8 cellular contexts compared by ENCODE assay signal in the genomic region with DNA sequence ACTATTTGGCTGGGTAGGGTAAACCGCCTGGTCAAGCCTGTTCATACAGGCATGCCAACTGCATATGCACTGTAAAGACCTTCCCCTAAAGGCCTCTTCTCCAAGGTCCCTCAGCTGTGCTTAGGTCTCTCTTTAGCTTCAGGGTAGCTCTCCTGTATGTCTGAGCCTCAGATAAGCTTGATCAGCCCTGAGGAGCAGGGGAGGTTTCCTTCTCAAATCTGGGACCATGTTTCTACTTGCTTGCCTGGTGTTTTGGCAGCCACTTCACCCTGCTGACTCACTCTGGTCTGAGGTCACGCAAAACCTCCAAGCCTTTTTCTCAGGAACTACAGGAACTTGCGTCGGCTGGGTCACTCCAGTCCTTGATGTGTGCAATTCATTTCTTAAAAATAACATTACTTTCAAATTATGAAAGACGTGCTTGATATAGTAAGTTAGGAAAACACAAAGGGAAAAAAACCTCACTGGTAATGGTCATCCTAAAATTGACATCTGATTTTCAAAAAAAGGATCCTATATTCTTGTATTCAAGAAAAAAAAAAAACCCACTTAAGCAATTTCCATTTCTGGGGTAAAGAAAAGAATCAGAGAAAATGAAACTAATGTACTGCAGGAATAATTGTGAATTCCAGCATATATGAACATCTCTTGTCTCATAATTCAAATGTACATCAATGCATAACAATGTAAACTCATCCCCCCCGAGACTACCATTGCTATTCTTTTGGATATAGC. TPM values are rescaled to one million over a fixed set of nuclear protein-coding genes. Genes with fewer than 3 reads are reported as not detected.
DNase-seq lines count a peak whose midpoint lies in the region; TF ChIP-seq lines count a peak whose summit lies in the region.

No MANE protein-coding gene starts in this region.

- TF ChIP-seq EP300 in sigmoid colon (IDR thresholded peaks at IDR 0.05): peak in 1 of 4 donors; percentile 31

- no peak for TF ChIP-seq POLR2A in sigmoid colon (IDR thresholded peaks at IDR 0.05)

- CTCF ChIA-PET in activated CD4-positive, alpha-beta memory T cell treated with anti-CD3 and anti-CD28 coated beads, Interleukin-2, amount 10 ng/mL, durations not matched to agents 7 days and 5 days (lab: Charles Lee): interaction anchor here (0.9 to 1.1 kb wide), 3 partner anchors 9 to 24 kb away, joined by 3 to 4 read pairs (median 3); a partner anchor contains a TSS

- H3K27ac ChIP-seq in sigmoid colon: peak overlapping the region; percentile 15 to 66 (median 52)

- in situ Hi-C loops in ACHN (cut with HindIII; ENCODE audit: low pct_ligation_motif_present, low pct_unique_long_range_greater_than_20kb, low sequenced_read_pairs): no loop called here

- intact Hi-C loops in sigmoid colon (cut with DNase I): no loop called here

- H3K27me3 ChIP-seq in sigmoid colon: no peaks in the 10 kb centered on the region

- H3K36me3 Mint-ChIP-seq in activated CD4-positive, alpha-beta memory T cell treated with anti-CD3 and anti-CD28 coated beads, Interleukin-2, amount 10 ng/mL, durations not matched to agents 7 days and 5 days (ENCODE audit: low read depth): peaks cover 8% of the 10 kb centered on the region

- peaks cover 84% of the 10 kb centered on the region for H3K4me1 Mint-ChIP-seq in activated CD4-positive, alpha-beta memory T cell treated with anti-CD3 and anti-CD28 coated beads, Interleukin-2, amount 10 ng/mL, durations not matched to agents 7 days and 5 days

- no peaks in the 10 kb centered on the region for H3K9me3 Mint-ChIP-seq in activated CD4-positive, alpha-beta memory T cell treated with anti-CD3 and anti-CD28 coated beads, Interleukin-2, amount 10 ng/mL, durations not matched to agents 7 days and 5 days

- H3K9me3 ChIP-seq in sigmoid colon: no peaks in the 10 kb centered on the region

- no peak for TF ChIP-seq CTCF in sigmoid colon (IDR thresholded peaks at IDR 0.05)

- peak overlapping the region; percentile 26 for H3K4me3 Mint-ChIP-seq in activated CD4-positive, alpha-beta memory T cell treated with anti-CD3 and anti-CD28 coated beads, Interleukin-2, amount 10 ng/mL, durations not matched to agents 7 days and 5 days

- POLR2A ChIA-PET in activated CD4-positive, alpha-beta memory T cell treated with anti-CD3 and anti-CD28 coated beads, Interleukin-2, amount 10 ng/mL, durations not matched to agents 7 days and 5 days (lab: Charles Lee): interaction anchor here (1.0 to 2.2 kb wide), 6 partner anchors 8 to 27 kb away, joined by 3 to 9 read pairs (median 5); a partner anchor contains a TSS

- 63 to 82% methylated on average over 6 of the region's 6 CpGs for WGBS in sigmoid colon, 2 donors

- peak overlapping the region; percentile 79 for H3K27ac Mint-ChIP-seq in activated CD4-positive, alpha-beta memory T cell treated with anti-CD3 and anti-CD28 coated beads, Interleukin-2, amount 10 ng/mL, durations not matched to agents 7 days and 5 days

- H3K36me3 ChIP-seq in sigmoid colon: no peaks in the 10 kb centered on the region

- H3K27me3 Mint-ChIP-seq in activated CD4-positive, alpha-beta memory T cell treated with anti-CD3 and anti-CD28 coated beads, Interleukin-2, amount 10 ng/mL, durations not matched to agents 7 days and 5 days: no peaks in the 10 kb centered on the region

- DNase-seq in ACHN (peak; percentile 88), HT1080 (ENCODE audit: low read depth) (peak; percentile 92), foreskin melanocyte (peak; percentile 72), sigmoid colon (peak; percentile 91), NCI-H1436 treated with DMSO at 0.1 percent for 48 hours (lab: John Stamatoyannopoulos, UW) (no peak), COLO668 (lab: John Stamatoyannopoulos, UW; ENCODE audit: unreplicated experiment) (no peak), NCI-H128 (lab: John Stamatoyannopoulos, UW; ENCODE audit: unreplicated experiment) (no peak)
- DNase-seq in activated CD4-positive, alpha-beta memory T cell treated with anti-CD3 and anti-CD28 coated beads, Interleukin-2, amount 10 ng/mL, durations not matched to agents 7 days and 5 days: peak; percentile 71

- no peak overlapping the region for H3K4me3 ChIP-seq in sigmoid colon

- peaks cover 0 to 32% (median 13%) of the 10 kb centered on the region in 4 donors for H3K4me1 ChIP-seq in sigmoid colon

RNA-seq across cellular contexts. Expression of a gene that starts 24.7 kb away (rescaled TPM):
- total RNA-seq in HT1080 (2014; rRNA removed; shearing (Covaris generic)): 21.2 and 27.0 TPM in 2 replicates
- 34.2 and 37.3 TPM in 2 replicates for polyA plus RNA-seq in HT1080 (2015; cell fraction: cytosol; rRNA removed)
- 17.9 and 22.5 TPM in 2 replicates for polyA plus RNA-seq in HT1080 (2015; cell fraction: nucleus; rRNA removed)
- total RNA-seq in activated CD4-positive, alpha-beta memory T cell treated with anti-CD3 and anti-CD28 coated beads, Interleukin-2, amount 10 ng/mL, durations not matched to agents 7 days and 5 days: 10 to 100 TPM; 42.9 to 46.9 TPM
- 10 to 100 TPM; 14.5 to 28.9 (median 21.6) TPM for total RNA-seq in sigmoid colon
- polyA plus RNA-seq in sigmoid colon: 10 to 100 TPM; 43.2 to 50.7 (median 46.7) TPM

RNA-seq across cellular contexts. Expression of a gene that starts 47.4 kb away (rescaled TPM):
- 168 and 183 TPM in 2 replicates for total RNA-seq in HT1080 (2014; rRNA removed; shearing (Covaris generic))
- polyA plus RNA-seq in HT1080 (2015; cell fraction: cytosol; rRNA removed): 177 and 187 TPM in 2 replicates
- polyA plus RNA-seq in HT1080 (2015; cell fraction: nucleus; rRNA removed): 168 and 191 TPM in 2 replicates
- total RNA-seq in activated CD4-positive, alpha-beta memory T cell treated with anti-CD3 and anti-CD28 coated beads, Interleukin-2, amount 10 ng/mL, durations not matched to agents 7 days and 5 days: 100 to 1,000 TPM; 189 to 192 TPM
- total RNA-seq in sigmoid colon: 100 to 1,000 TPM in 2 of 4 donors, 10 to 100 TPM in 2; 79.6 to 190 (median 98.8) TPM
- polyA plus RNA-seq in sigmoid colon: 100 to 1,000 TPM; 139 to 202 (median 158) TPM

Comparison
In these comparisons a context has a peak if more than half of its experiments do, and no peak if none do; other contexts are left out.
1. DNase-seq: peak in ACHN (single experiment), HT1080 (single experiment), activated CD4-positive, alpha-beta memory T cell treated with anti-CD3 and anti-CD28 coated beads, Interleukin-2, amount 10 ng/mL, durations not matched to agents 7 days and 5 days (single experiment), foreskin melanocyte (single experiment) and sigmoid colon (single experiment); none in NCI-H1436 treated with DMSO at 0.1 percent for 48 hours (single experiment), COLO668 (single experiment) and NCI-H128 (single experiment).